In the genomic region with DNA sequence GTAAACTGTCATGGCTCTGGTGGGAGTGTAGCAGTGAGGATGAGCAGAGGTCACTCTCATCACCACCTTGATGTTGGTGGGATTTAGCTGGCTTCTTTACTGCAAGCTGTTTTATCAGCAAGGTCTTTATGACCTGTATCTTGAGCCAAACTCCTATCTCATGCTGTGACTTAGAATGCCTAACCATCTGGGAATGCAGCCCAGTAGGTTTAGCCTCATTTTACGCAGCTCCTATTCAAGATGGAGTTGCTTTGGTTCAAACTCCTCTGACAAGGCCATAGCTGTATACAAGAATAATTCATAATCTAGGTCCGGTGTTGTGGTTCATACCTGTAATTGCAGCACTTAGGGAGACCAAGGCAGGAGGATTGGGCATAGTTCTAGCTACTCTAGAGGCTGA, we compare ENCODE assay signal across 1 cellular context.
TF ChIP-seq lines count a peak whose summit lies in the region.

No MANE protein-coding gene starts in this region.

TF ChIP-seq in A549, 52 proteins besides CTCF, POLR2A, EP300 and RAD21 (continued from another document):
- TF ChIP-seq, protein P1, sequence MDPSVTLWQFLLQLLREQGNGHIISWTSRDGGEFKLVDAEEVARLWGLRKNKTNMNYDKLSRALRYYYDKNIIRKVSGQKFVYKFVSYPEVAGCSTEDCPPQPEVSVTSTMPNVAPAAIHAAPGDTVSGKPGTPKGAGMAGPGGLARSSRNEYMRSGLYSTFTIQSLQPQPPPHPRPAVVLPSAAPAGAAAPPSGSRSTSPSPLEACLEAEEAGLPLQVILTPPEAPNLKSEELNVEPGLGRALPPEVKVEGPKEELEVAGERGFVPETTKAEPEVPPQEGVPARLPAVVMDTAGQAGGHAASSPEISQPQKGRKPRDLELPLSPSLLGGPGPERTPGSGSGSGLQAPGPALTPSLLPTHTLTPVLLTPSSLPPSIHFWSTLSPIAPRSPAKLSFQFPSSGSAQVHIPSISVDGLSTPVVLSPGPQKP (IDR thresholded peaks at IDR 0.05; ENCODE audit: low read depth, low read length), result no peak
- TF ChIP-seq SREBF2 (IDR thresholded peaks at IDR 0.05) (no peak), HOXA7 (CRISPR knock-in tag; IDR thresholded peaks at IDR 0.05) (0 out of 2 replicates have a peak, but pooled peaks have one; percentile 52), ZC3H11A (IDR thresholded peaks at IDR 0.05) (no peak), RARB (CRISPR knock-in tag; IDR thresholded peaks at IDR 0.05) (0 out of 2 replicates have a peak, but pooled peaks have one; percentile 60), BHLHE40 (IDR thresholded peaks at IDR 0.05; ENCODE audit: low read depth, low read length) (no peak), GATA3 (IDR thresholded peaks at IDR 0.05; ENCODE audit: borderline replicate concordance) (no peak), ZSCAN20 (CRISPR knock-in tag; IDR thresholded peaks at IDR 0.05) (peak; percentile 87; the same call in 1 of the 2 replicates), KDM1A (IDR thresholded peaks at IDR 0.05; ENCODE audit: low read depth) (no peak), KDM5A (IDR thresholded peaks at IDR 0.05) (no peak), HEYL (CRISPR knock-in tag; IDR thresholded peaks at IDR 0.05) (no peak), CEBPB (IDR thresholded peaks at IDR 0.05) (no peak)
- TF ChIP-seq, protein P2, sequence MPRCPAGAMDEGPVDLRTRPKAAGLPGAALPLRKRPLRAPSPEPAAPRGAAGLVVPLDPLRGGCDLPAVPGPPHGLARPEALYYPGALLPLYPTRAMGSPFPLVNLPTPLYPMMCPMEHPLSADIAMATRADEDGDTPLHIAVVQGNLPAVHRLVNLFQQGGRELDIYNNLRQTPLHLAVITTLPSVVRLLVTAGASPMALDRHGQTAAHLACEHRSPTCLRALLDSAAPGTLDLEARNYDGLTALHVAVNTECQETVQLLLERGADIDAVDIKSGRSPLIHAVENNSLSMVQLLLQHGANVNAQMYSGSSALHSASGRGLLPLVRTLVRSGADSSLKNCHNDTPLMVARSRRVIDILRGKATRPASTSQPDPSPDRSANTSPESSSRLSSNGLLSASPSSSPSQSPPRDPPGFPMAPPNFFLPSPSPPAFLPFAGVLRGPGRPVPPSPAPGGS (IDR thresholded peaks at IDR 0.05), result no peak
- TF ChIP-seq, protein P3, sequence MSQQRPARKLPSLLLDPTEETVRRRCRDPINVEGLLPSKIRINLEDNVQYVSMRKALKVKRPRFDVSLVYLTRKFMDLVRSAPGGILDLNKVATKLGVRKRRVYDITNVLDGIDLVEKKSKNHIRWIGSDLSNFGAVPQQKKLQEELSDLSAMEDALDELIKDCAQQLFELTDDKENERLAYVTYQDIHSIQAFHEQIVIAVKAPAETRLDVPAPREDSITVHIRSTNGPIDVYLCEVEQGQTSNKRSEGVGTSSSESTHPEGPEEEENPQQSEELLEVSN (IDR thresholded peaks at IDR 0.05; ENCODE audit: borderline replicate concordance, low read depth), result no peak
- TF ChIP-seq, protein P4, sequence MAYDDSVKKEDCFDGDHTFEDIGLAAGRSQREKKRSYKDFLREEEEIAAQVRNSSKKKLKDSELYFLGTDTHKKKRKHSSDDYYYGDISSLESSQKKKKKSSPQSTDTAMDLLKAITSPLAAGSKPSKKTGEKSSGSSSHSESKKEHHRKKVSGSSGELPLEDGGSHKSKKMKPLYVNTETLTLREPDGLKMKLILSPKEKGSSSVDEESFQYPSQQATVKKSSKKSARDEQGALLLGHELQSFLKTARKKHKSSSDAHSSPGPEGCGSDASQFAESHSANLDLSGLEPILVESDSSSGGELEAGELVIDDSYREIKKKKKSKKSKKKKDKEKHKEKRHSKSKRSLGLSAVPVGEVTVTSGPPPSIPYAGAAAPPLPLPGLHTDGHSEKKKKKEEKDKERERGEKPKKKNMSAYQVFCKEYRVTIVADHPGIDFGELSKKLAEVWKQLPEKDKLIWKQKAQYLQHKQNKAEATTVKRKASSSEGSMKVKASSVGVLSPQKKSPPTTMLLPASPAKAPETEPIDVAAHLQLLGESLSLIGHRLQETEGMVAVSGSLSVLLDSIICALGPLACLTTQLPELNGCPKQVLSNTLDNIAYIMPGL (CRISPR knock-in tag; IDR thresholded peaks at IDR 0.05; ENCODE audit: borderline replicate concordance), result no peak
